ENCODE assay signal across 21 cellular contexts in genomic region chr3:6605245-6605644, GRCh38.
A peak's percentile ranks its signal among the peaks of the same experiment; 100 is the strongest.
DNase-seq lines count a peak whose midpoint lies in the region; ATAC-seq, FAIRE-seq and TF ChIP-seq lines count a peak whose summit lies in the region.
"Had no signal": no experiment of that assay in that cellular context is flagged by ENCODE, and none has a peak within 500 bp of the region (broad histone marks: within the 10 kb centered on the region; RNA-seq: fewer than 3 reads in every experiment).

No MANE protein-coding gene starts in this region.

- peaks cover 46% of the 10 kb centered on the region for H3K79me2 ChIP-seq in K562 (ENCODE audit: control insufficient read depth, insufficient read depth, low read length)

- peaks cover 0 to 13% of the 10 kb centered on the region in 2 experiments; a peak in 2 of 5 replicates for H3K4me1 ChIP-seq in K562 (replicated peaks in 1 of 2; ENCODE audit: control insufficient read depth in 2 of 2, insufficient read depth in 2 of 2, low read length in 2 of 2)
- H3K4me1 ChIP-seq: BLaER1 had no signal

- WGBS in K562 (ENCODE audit: insufficient coverage, low coverage, missing lambda C conversion rate): 14% methylated on average over 3 of the region's 3 CpGs

- no TSS peak for BruUV-seq in K562 (replicated peaks; lab: Mats Ljungman, UMichigan)

- CTCF ChIA-PET in K562 (lab: Yijun Ruan, JAX; ENCODE audit: low intra/inter-chr PET ratio): no interaction called here

- H2AFZ ChIP-seq in K562 (ENCODE audit: low read depth, low read length): no peak overlapping the region
- H2AFZ ChIP-seq: GM23338 had no signal

- no peaks in the 10 kb centered on the region for H3K36me3 ChIP-seq in K562 (ENCODE audit: control insufficient read depth, insufficient read depth, low read length)
- H3K36me3 ChIP-seq: BLaER1 had no signal

- DNase-seq in DMS53 (lab: John Stamatoyannopoulos, UW): peak; percentile 1
- no peak for DNase-seq in DMS53 treated with DMSO at 0.1 percent for 48 hours (lab: John Stamatoyannopoulos, UW; ENCODE audit: unreplicated experiment)
- DNase-seq in NCI-H526 (lab: John Stamatoyannopoulos, UW): peak; percentile 77 to 84
- peak in 1 of 4 experiments; percentile 20 for DNase-seq in K562 (ENCODE audit: extremely low read depth in 1 of 4, low spot score in 3 of 4)
- no peak for DNase-seq in NCI-H1417 (lab: John Stamatoyannopoulos, UW)
- DNase-seq: CD8-positive, alpha-beta memory T cell; DND-41; NCI-H1048; NCI-H2081 treated with DMSO at 0.1 percent for 48 hours; PC-3 had no signal

- no peaks in the 10 kb centered on the region for H3K27me3 ChIP-seq in K562 (ENCODE audit: control insufficient read depth in 2 of 2, insufficient read depth in 2 of 2, low read length in 2 of 2)
- H3K27me3 ChIP-seq: BLaER1 had no signal

- H3K4me2 ChIP-seq in K562 (ENCODE audit: insufficient read depth, low read length): no peak overlapping the region
- H3K4me2 ChIP-seq: BLaER1, GM23338, KMS-11 had no signal

- no peak for TF ChIP-seq EP300 in K562 (IDR thresholded peaks at IDR 0.05; ENCODE audit: low read length)

- H3K4me3 ChIP-seq in K562: no peak overlapping the region
- H3K4me3 ChIP-seq: BLaER1, GM23338 had no signal

- in situ Hi-C loops in K562 (cut with MboI): no loop called here

- H3K9me3 ChIP-seq in K562 (replicated peaks; ENCODE audit: control insufficient read depth, insufficient read depth, low read depth, low read length): no peaks in the 10 kb centered on the region
- H3K9me3 ChIP-seq: BLaER1 had no signal

- no peak for TF ChIP-seq RAD21 in K562 (CRISPR knock-in tag; conservative IDR thresholded peaks at IDR 0.05 in 1 of 2, IDR thresholded peaks at IDR 0.05 in 1 of 2)

- ATAC-seq in HG03060 (IDR thresholded peaks at IDR 0.05; ENCODE audit: low read depth, unreplicated experiment): peak; percentile 53
- ATAC-seq in K562: peak; percentile 63
- ATAC-seq in HG02870 (IDR thresholded peaks at IDR 0.05; ENCODE audit: unreplicated experiment): no peak
- ATAC-seq in GM19035 (IDR thresholded peaks at IDR 0.05; ENCODE audit: unreplicated experiment): no peak
- ATAC-seq: GM23338, PC-3 had no signal

- H3K9ac ChIP-seq in K562 (ENCODE audit: insufficient read depth in 1 of 2, low read depth in 2 of 2, low read length in 2 of 2): no peak overlapping the region
- H3K9ac ChIP-seq: BLaER1, KMS-11 had no signal

- H3K27ac ChIP-seq in K562 (ENCODE audit: extremely low read depth, low read depth, low read length): no peak overlapping the region; the same call in 2 of the 3 replicates
- H3K27ac ChIP-seq: 22Rv1, BLaER1, KMS-11, RWPE1 had no signal

- intact Hi-C loops in K562 (cut with micrococcal nuclease): no loop called here

- H4K20me1 ChIP-seq in K562 (replicated peaks; ENCODE audit: control insufficient read depth, insufficient read depth, low read length): no peaks in the 10 kb centered on the region
- H4K20me1 ChIP-seq: BLaER1 had no signal

- TF ChIP-seq POLR2A in K562 (conservative IDR thresholded peaks at IDR 0.05): no peak

- TF ChIP-seq CTCF in K562 (IDR thresholded peaks at IDR 0.05 in 2 of 3, conservative IDR thresholded peaks at IDR 0.05 in 1 of 3; ENCODE audit: insufficient read depth in 2 of 3, low read depth in 1 of 3, low read length in 3 of 3): no peak

- POLR2A ChIA-PET in K562 (lab: Yijun Ruan, JAX): no interaction called here

- no peak for FAIRE-seq in K562 (lab: Jason Lieb, UNC)
- FAIRE-seq: D721Med, G401.6, GM12891 had no signal

- no peaks in the 10 kb centered on the region for H3K9me1 ChIP-seq in K562 (ENCODE audit: control insufficient read depth, insufficient read depth, low read length)

TF ChIP-seq in K562, 482 proteins besides CTCF, POLR2A, EP300 and RAD21 (continues in another document):
- TF ChIP-seq ZMIZ1 (IDR thresholded peaks at IDR 0.05; ENCODE audit: low read depth in 2 of 2, low read length in 2 of 2): no peak
- TF ChIP-seq RAD51 (IDR thresholded peaks at IDR 0.05; ENCODE audit: borderline replicate concordance, low read depth): no peak
- no peak for TF ChIP-seq RBFOX2 (IDR thresholded peaks at IDR 0.05; ENCODE audit: low read depth, low read length)
- no peak for TF ChIP-seq TCF7L2 (IDR thresholded peaks at IDR 0.05; ENCODE audit: low read depth, low read length)
- TF ChIP-seq E2F6 (IDR thresholded peaks at IDR 0.05; ENCODE audit: borderline replicate concordance in 1 of 2, extremely low read depth in 1 of 2, insufficient read depth in 1 of 2, insufficient read length in 1 of 2, low read depth in 1 of 2, low read length in 1 of 2, poor library complexity in 1 of 2, severe bottlenecking in 1 of 2): no peak
- TF ChIP-seq FOXJ2 (tag; IDR thresholded peaks at IDR 0.05): no peak
- TF ChIP-seq PCBP1 (IDR thresholded peaks at IDR 0.05; ENCODE audit: low read depth, low read length, poor library complexity, severe bottlenecking): no peak
- no peak for TF ChIP-seq ZNF316 (IDR thresholded peaks at IDR 0.05)
- no peak for TF ChIP-seq ZNF75A (CRISPR knock-in tag; IDR thresholded peaks at IDR 0.05)
- TF ChIP-seq ZBTB49 (CRISPR knock-in tag; IDR thresholded peaks at IDR 0.05; ENCODE audit: borderline replicate concordance): no peak
- TF ChIP-seq ZKSCAN8 (CRISPR knock-in tag; IDR thresholded peaks at IDR 0.05): no peak
- TF ChIP-seq TRIM28 (IDR thresholded peaks at IDR 0.05): no peak
- TF ChIP-seq TFAP4 (CRISPR knock-in tag; IDR thresholded peaks at IDR 0.05; ENCODE audit: borderline replicate concordance): no peak
- no peak for TF ChIP-seq NR0B1 (IDR thresholded peaks at IDR 0.05; ENCODE audit: partially characterized antibody)
- TF ChIP-seq ZNF76 (CRISPR knock-in tag; IDR thresholded peaks at IDR 0.05; ENCODE audit: borderline replicate concordance): no peak

Comparison
In these comparisons a context has a peak if more than half of its experiments do, and no peak if none do; other contexts are left out.
1. DNase-seq: peak in DMS53 (single experiment) and NCI-H526 (2 of 2); none in DMS53 treated with DMSO at 0.1 percent for 48 hours (single experiment) and NCI-H1417 (0 of 3).
2. ATAC-seq: peak in HG03060 (single experiment) and K562 (single experiment); none in HG02870 (single experiment) and GM19035 (single experiment).